8 cellular contexts compared by ENCODE assay signal in the genomic region with DNA sequence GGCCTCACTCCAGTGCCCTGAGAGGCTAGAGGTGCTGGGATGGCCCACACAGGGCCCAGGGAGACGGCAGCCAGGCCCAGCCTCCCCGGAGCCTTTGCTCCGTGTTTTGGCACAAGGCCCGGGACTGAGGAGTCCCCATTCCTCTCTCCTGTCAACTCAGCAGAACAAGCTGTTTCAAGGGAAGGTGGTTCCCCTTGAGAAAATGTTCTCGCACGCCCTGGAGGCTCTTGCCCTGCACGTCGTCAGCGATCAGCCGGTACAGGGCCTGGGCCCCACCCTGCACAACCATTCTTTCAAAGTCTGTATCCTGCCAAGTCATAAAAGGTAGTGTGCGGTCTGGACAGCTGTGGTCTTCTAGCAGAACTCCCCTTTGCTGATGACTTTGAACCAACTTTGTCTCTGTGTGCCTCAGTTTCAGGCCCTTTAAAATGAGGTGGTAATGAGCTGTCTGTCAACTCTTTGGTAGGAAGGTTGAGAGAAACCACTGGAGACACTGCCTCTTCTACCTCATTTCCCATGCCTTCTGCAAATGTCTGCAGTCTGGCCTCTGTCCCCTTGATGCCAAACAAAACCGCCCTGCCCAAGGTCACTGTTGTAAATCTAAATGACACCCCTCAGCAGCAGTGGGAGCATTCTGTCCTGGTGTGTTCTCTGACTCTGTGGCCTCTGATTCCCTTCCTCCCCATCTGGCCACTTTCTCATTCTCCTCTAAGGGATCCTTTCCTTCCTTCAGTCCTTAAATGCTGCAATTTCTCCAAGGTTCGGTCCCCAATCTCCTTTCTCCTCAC.
DNase-seq lines count a peak whose midpoint lies in the region; ATAC-seq lines count a peak whose summit lies in the region.

No MANE protein-coding gene starts in this region.

- ATAC-seq in HG03159 (IDR thresholded peaks at IDR 0.05; ENCODE audit: unreplicated experiment), result peak; percentile 95
- peak; percentile 98 for ATAC-seq in stimulated activated effector memory CD8-positive, alpha-beta T cell treated with anti-CD3 and anti-CD28 coated beads, Interleukin-12 subunit alpha, Interleukin-12 subunit beta, amount 100 ng/mL, for 72 hours

- peak overlapping the region; percentile 55 for H3K27ac Mint-ChIP-seq in activated T-cell treated with anti-CD3 and anti-CD28 coated beads, Interleukin-2, amount 50 U/mL, for 24 hours
- peak overlapping the region; percentile 23 for H3K27ac Mint-ChIP-seq in stimulated activated effector memory CD8-positive, alpha-beta T cell treated with anti-CD3 and anti-CD28 coated beads, Interleukin-12 subunit alpha, Interleukin-12 subunit beta, amount 100 ng/mL, for 72 hours

- H3K4me1 Mint-ChIP-seq in activated T-cell treated with anti-CD3 and anti-CD28 coated beads, Interleukin-2, amount 50 U/mL, for 24 hours (ENCODE audit: low read depth), result peaks cover 24% of the 10 kb centered on the region
- H3K4me1 Mint-ChIP-seq in stimulated activated effector memory CD8-positive, alpha-beta T cell treated with anti-CD3 and anti-CD28 coated beads, Interleukin-12 subunit alpha, Interleukin-12 subunit beta, amount 100 ng/mL, for 72 hours, result peaks cover 18% of the 10 kb centered on the region

- no peaks in the 10 kb centered on the region for H3K9me3 Mint-ChIP-seq in activated T-cell treated with anti-CD3 and anti-CD28 coated beads, Interleukin-2, amount 50 U/mL, for 24 hours
- H3K9me3 Mint-ChIP-seq in stimulated activated effector memory CD8-positive, alpha-beta T cell treated with anti-CD3 and anti-CD28 coated beads, Interleukin-12 subunit alpha, Interleukin-12 subunit beta, amount 100 ng/mL, for 72 hours, result no peaks in the 10 kb centered on the region

- H3K36me3 Mint-ChIP-seq in activated T-cell treated with anti-CD3 and anti-CD28 coated beads, Interleukin-2, amount 50 U/mL, for 24 hours (ENCODE audit: low read depth), result no peaks in the 10 kb centered on the region
- H3K36me3 Mint-ChIP-seq in stimulated activated effector memory CD8-positive, alpha-beta T cell treated with anti-CD3 and anti-CD28 coated beads, Interleukin-12 subunit alpha, Interleukin-12 subunit beta, amount 100 ng/mL, for 72 hours, result no peaks in the 10 kb centered on the region

- no peak overlapping the region for H3K4me3 Mint-ChIP-seq in activated T-cell treated with anti-CD3 and anti-CD28 coated beads, Interleukin-2, amount 50 U/mL, for 24 hours
- no peak overlapping the region for H3K4me3 Mint-ChIP-seq in stimulated activated effector memory CD8-positive, alpha-beta T cell treated with anti-CD3 and anti-CD28 coated beads, Interleukin-12 subunit alpha, Interleukin-12 subunit beta, amount 100 ng/mL, for 72 hours

- DNase-seq in activated naive CD4-positive, alpha-beta T cell treated with Interleukin-2 at 50 U/mL for 16 hours, result peak; percentile 26
- DNase-seq in activated naive CD4-positive, alpha-beta T cell (lab: John Stamatoyannopoulos, UW), result no peak
- peak; percentile 52 for DNase-seq in activated T-cell treated with anti-CD3 and anti-CD28 coated beads, Interleukin-2, amount 50 U/mL, for 24 hours
- peak; percentile 65 for DNase-seq in iris pigment epithelial cell (ENCODE audit: low read depth)
- peak; percentile 25 to 75 for DNase-seq in stimulated activated effector memory CD8-positive, alpha-beta T cell treated with anti-CD3 and anti-CD28 coated beads, Interleukin-12 subunit alpha, Interleukin-12 subunit beta, amount 100 ng/mL, for 72 hours (ENCODE audit: low spot score in 2 of 2)
- DNase-seq in NCI-H1092 (lab: John Stamatoyannopoulos, UW), result no peak
- no peak for DNase-seq in SKM-1 treated with dmso at 0.1 percent for 144 hours (lab: John Stamatoyannopoulos, UW; ENCODE audit: unreplicated experiment)

- H3K27me3 Mint-ChIP-seq in activated T-cell treated with anti-CD3 and anti-CD28 coated beads, Interleukin-2, amount 50 U/mL, for 24 hours, result no peaks in the 10 kb centered on the region

Comparison
In these comparisons a context has a peak if more than half of its experiments do, and no peak if none do; other contexts are left out.
1. DNase-seq: peak in activated naive CD4-positive, alpha-beta T cell treated with Interleukin-2 at 50 U/mL for 16 hours (single experiment), activated T-cell treated with anti-CD3 and anti-CD28 coated beads, Interleukin-2, amount 50 U/mL, for 24 hours (single experiment), iris pigment epithelial cell (single experiment) and stimulated activated effector memory CD8-positive, alpha-beta T cell treated with anti-CD3 and anti-CD28 coated beads, Interleukin-12 subunit alpha, Interleukin-12 subunit beta, amount 100 ng/mL, for 72 hours (2 of 2); none in activated naive CD4-positive, alpha-beta T cell (0 of 4), NCI-H1092 (single experiment) and SKM-1 treated with dmso at 0.1 percent for 144 hours (single experiment).